ENCODE assay signal across 20 cellular contexts in genomic region chr4:40288547-40288946, GRCh38. TPM values are rescaled to one million over a fixed set of nuclear protein-coding genes. Genes with fewer than 3 reads are reported as not detected.
DNase-seq lines count a peak whose midpoint lies in the region; ATAC-seq and TF ChIP-seq lines count a peak whose summit lies in the region.
"Had no signal": no experiment of that assay in that cellular context is flagged by ENCODE, and none has a peak within 500 bp of the region (broad histone marks: within the 10 kb centered on the region; RNA-seq: fewer than 3 reads in every experiment).

No MANE protein-coding gene starts in this region.

- H3K4me3 ChIP-seq in DND-41 (ENCODE audit: low read depth in 1 of 2, low read length in 2 of 2) = no peak overlapping the region
- H3K4me3 ChIP-seq in SU-DHL-6 (ENCODE audit: insufficient read depth, low read length, poor library complexity, severe bottlenecking) = no peak overlapping the region
- no peak overlapping the region for H3K4me3 ChIP-seq in esophagus muscularis mucosa
- no peak overlapping the region for H3K4me3 ChIP-seq in ascending aorta
- H3K4me3 ChIP-seq: left lung, pancreas, thyroid gland had no signal

- TF ChIP-seq EP300 in esophagus muscularis mucosa (IDR thresholded peaks at IDR 0.05) = no peak

- peak overlapping the region; percentile 12; the same call in 1 of the 2 replicates for H3K9ac ChIP-seq in DND-41 (ENCODE audit: low read depth, low read length)
- H3K9ac ChIP-seq in SU-DHL-6 (ENCODE audit: low read length) = peak overlapping the region; percentile 26

- no peaks in the 10 kb centered on the region for H3K79me2 ChIP-seq in DND-41 (ENCODE audit: insufficient read depth, low read length)
- H3K79me2 ChIP-seq in SU-DHL-6 (ENCODE audit: insufficient read depth, low read length) = no peaks in the 10 kb centered on the region

- H3K4me2 ChIP-seq in DND-41 (ENCODE audit: insufficient read depth, low read length) = peak overlapping the region; percentile 32; the same call in 1 of the 2 replicates
- peak overlapping the region; percentile 55 for H3K4me2 ChIP-seq in SU-DHL-6 (ENCODE audit: low read depth, low read length, poor library complexity, severe bottlenecking)

- DNase-seq in NOMO-1 treated with DMSO at 0.1 percent for 48 hours (lab: John Stamatoyannopoulos, UW; ENCODE audit: unreplicated experiment) = peak; percentile 46
- no peak for DNase-seq in NOMO-1 treated with dmso at 0.1 percent for 144 hours (lab: John Stamatoyannopoulos, UW; ENCODE audit: unreplicated experiment)
- DNase-seq in DND-41 = no peak
- no peak for DNase-seq in epithelial cell of prostate (ENCODE audit: low read depth, low spot score)
- DNase-seq in esophagus muscularis mucosa (ENCODE audit: extremely low spot score) = no peak
- no peak for DNase-seq in ascending aorta (ENCODE audit: low spot score in 2 of 2)
- DNase-seq: DMS79 treated with DMSO at 0.1 percent for 48 hours; foreskin melanocyte; left lung; NCI-H1092 treated with DMSO at 0.1 percent for 48 hours; NCI-H2107; NCI-H748 treated with DMSO at 0.1 percent for 48 hours; pancreas; stimulated activated CD4-positive, alpha-beta T cell treated with anti-CD3 and anti-CD28 coated beads, Interleukin-4, amount 100 ng/mL, for 24 hours; thyroid gland had no signal

- peaks cover 52% of the 10 kb centered on the region for H3K4me1 ChIP-seq in DND-41 (ENCODE audit: insufficient read depth, low read length)
- H3K4me1 ChIP-seq in esophagus muscularis mucosa = peaks cover 0 to 8% (median 0%) of the 10 kb centered on the region in 4 donors
- no peaks in the 10 kb centered on the region for H3K4me1 ChIP-seq in ascending aorta
- H3K4me1 ChIP-seq: pancreas, thyroid gland had no signal

- H4K20me1 ChIP-seq in DND-41 (ENCODE audit: insufficient read depth, low read length) (no peaks in the 10 kb centered on the region), SU-DHL-6 (ENCODE audit: low read depth, low read length) (no peaks in the 10 kb centered on the region)

- H3K27me3 ChIP-seq in DND-41 (ENCODE audit: insufficient read depth, low read length, poor library complexity) (no peaks in the 10 kb centered on the region), SU-DHL-6 (ENCODE audit: low read length) (no peaks in the 10 kb centered on the region), esophagus muscularis mucosa (no peaks in the 10 kb centered on the region), ascending aorta (no peaks in the 10 kb centered on the region)
- H3K27me3 ChIP-seq: left lung, pancreas, thyroid gland had no signal

- no peak overlapping the region for H2AFZ ChIP-seq in DND-41 (ENCODE audit: low read depth, low read length)
- peak overlapping the region; percentile 79 for H2AFZ ChIP-seq in SU-DHL-6 (ENCODE audit: low read depth, low read length, severe bottlenecking)

- no peaks in the 10 kb centered on the region for H3K9me3 ChIP-seq in DND-41 (ENCODE audit: insufficient read depth, low read length, severe bottlenecking)
- H3K9me3 ChIP-seq in SU-DHL-6 (ENCODE audit: insufficient read depth, low read length) = no peaks in the 10 kb centered on the region
- H3K9me3 ChIP-seq in esophagus muscularis mucosa = no peaks in the 10 kb centered on the region
- H3K9me3 ChIP-seq in ascending aorta = no peaks in the 10 kb centered on the region
- H3K9me3 ChIP-seq: left lung, pancreas, thyroid gland had no signal

- 91% methylated on average over 9 of the region's 9 CpGs for WGBS in esophagus muscularis mucosa

- H3F3A ChIP-seq in SU-DHL-6 (ENCODE audit: insufficient read depth) = no peaks in the 10 kb centered on the region

- no peaks in the 10 kb centered on the region for H3K36me3 ChIP-seq in DND-41 (ENCODE audit: insufficient read depth, low read length)
- no peaks in the 10 kb centered on the region for H3K36me3 ChIP-seq in SU-DHL-6 (ENCODE audit: low read length)
- no peaks in the 10 kb centered on the region for H3K36me3 ChIP-seq in esophagus muscularis mucosa
- H3K36me3 ChIP-seq in ascending aorta = no peaks in the 10 kb centered on the region
- H3K36me3 ChIP-seq: left lung, pancreas, thyroid gland had no signal

- ATAC-seq in DND-41 (ENCODE audit: insufficient read depth, low read depth) = no peak
- ATAC-seq in esophagus mucosa = no peak
- ATAC-seq: HepG2, left lung, WTC11 had no signal

- no peaks in the 10 kb centered on the region for H3K9me2 ChIP-seq in SU-DHL-6 (replicated peaks; ENCODE audit: insufficient read depth, low read length)

- no peak for TF ChIP-seq CTCF in DND-41 (IDR thresholded peaks at IDR 0.05; ENCODE audit: borderline replicate concordance, extremely low read depth, low read length, poor library complexity, severe bottlenecking)
- no peak for TF ChIP-seq CTCF in SU-DHL-6 (IDR thresholded peaks at IDR 0.05; ENCODE audit: insufficient read depth, low read length, poor library complexity, severe bottlenecking)
- TF ChIP-seq CTCF in esophagus muscularis mucosa (IDR thresholded peaks at IDR 0.05) = no peak
- no peak for TF ChIP-seq CTCF in ascending aorta (IDR thresholded peaks at IDR 0.05)

- intact Hi-C loops in esophagus muscularis mucosa (cut with DNase I) = no loop called here
- intact Hi-C loops in ascending aorta (cut with DNase I) = no loop called here

- peak overlapping the region; percentile 79 for H3K27ac ChIP-seq in DND-41 (ENCODE audit: low read length)
- H3K27ac ChIP-seq in SU-DHL-6 (ENCODE audit: low read depth, low read length) = peak overlapping the region; percentile 64
- H3K27ac ChIP-seq in epithelial cell of prostate = peak overlapping the region; percentile 74
- H3K27ac ChIP-seq in esophagus muscularis mucosa (replicated peaks in 1 of 4) = no peak overlapping the region
- no peak overlapping the region for H3K27ac ChIP-seq in ascending aorta
- H3K27ac ChIP-seq: 22Rv1, left lung, pancreas, thyroid gland had no signal

- no peak for TF ChIP-seq POLR2A in esophagus muscularis mucosa (IDR thresholded peaks at IDR 0.05; ENCODE audit: low read depth)

RNA-seq across cellular contexts. Expression of gene CHRNA9, which starts 46.6 kb away (rescaled TPM):
- under 1 TPM in 1 of 4 donors, not detected in 3; 0.11 TPM for total RNA-seq in esophagus muscularis mucosa
- not detected for total RNA-seq in esophagus mucosa
- total RNA-seq in ascending aorta = not detected
- total RNA-seq: HepG2, left lung, pancreas had no signal

Comparison
In these comparisons a context has a peak if more than half of its experiments do, and no peak if none do; other contexts are left out.
1. H3K27ac ChIP-seq: peak in DND-41 (single experiment), SU-DHL-6 (single experiment) and epithelial cell of prostate (single experiment); none in esophagus muscularis mucosa (0 of 4) and ascending aorta (0 of 2).